9 cellular contexts compared by ENCODE assay signal in the genomic region with DNA sequence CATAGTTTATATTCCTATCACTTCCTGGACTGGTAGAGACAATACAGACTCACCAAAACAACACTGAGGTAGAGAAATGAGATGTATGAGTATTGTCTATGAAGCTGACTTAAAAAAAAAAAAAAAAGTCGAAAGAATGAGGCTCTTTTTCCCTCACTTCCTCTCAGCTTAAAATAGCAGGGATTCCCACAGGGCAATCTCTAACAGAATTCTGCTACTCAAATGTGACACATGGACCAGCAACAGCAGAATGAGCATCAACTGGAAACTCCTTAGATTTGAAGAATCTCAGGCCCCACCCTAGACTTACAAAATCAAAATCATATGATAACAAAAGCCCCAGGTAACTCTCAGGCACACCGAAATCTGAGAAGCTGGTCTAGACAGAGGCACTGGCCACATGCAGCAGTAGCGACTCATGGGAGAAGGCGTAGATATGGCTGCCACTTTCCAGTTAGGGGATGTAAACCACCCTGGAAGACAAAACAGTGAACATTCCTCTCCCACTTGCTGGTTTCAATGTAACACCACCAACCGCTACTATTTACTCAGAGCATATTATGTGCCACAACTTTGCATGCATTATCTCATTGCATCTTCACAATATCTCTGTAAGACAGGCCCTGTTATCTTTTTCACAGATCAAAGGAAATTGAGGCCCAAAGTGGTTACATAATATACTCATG.
DNase-seq lines count a peak whose midpoint lies in the region; ATAC-seq and TF ChIP-seq lines count a peak whose summit lies in the region.
"Had no signal": no experiment of that assay in that cellular context is flagged by ENCODE, and none has a peak within 500 bp of the region (broad histone marks: within the 10 kb centered on the region; RNA-seq: fewer than 3 reads in every experiment).

No MANE protein-coding gene starts in this region.

- no peaks in the 10 kb centered on the region for H3K27me3 ChIP-seq in uterus

- intact Hi-C loops in uterus (cut with DNase I; ENCODE audit: low total_unique reads): no loop called here

- H3K9ac ChIP-seq in SK-N-MC (ENCODE audit: insufficient read length): no peak overlapping the region

- H3K4me3 ChIP-seq in SK-N-MC (no peak overlapping the region), fibroblast of the aortic adventitia (ENCODE audit: low read depth, low read length) (no peak overlapping the region), uterus (no peak overlapping the region)
- H3K4me3 ChIP-seq: K562 had no signal

- H3K9me3 ChIP-seq in SK-N-MC (ENCODE audit: low read depth, low read length): no peaks in the 10 kb centered on the region
- no peaks in the 10 kb centered on the region for H3K9me3 ChIP-seq in uterus

- DNase-seq in stimulated activated CD4-positive, alpha-beta T cell treated with anti-CD3 and anti-CD28 coated beads, Interleukin-15, amount 100 ng/mL, for 24 hours: peak; percentile 22
- DNase-seq in stimulated activated CD4-positive, alpha-beta T cell treated with anti-CD3 and anti-CD28 coated beads, Interleukin-4, amount 100 ng/mL, for 4 hours: no peak
- DNase-seq in SK-N-MC (ENCODE audit: low read depth, low spot score): no peak
- DNase-seq in fibroblast of the aortic adventitia (ENCODE audit: low read depth): peak; percentile 54
- DNase-seq in uterus: no peak
- DNase-seq in anterior cingulate cortex (lab: John Stamatoyannopoulos, UW): no peak

- H3K36me3 ChIP-seq in SK-N-MC (ENCODE audit: insufficient read depth, low read length): peaks cover 6% of the 10 kb centered on the region; the same call in 1 of the 2 replicates
- H3K36me3 ChIP-seq in uterus: no peaks in the 10 kb centered on the region

- TF ChIP-seq POLR2A in uterus (IDR thresholded peaks at IDR 0.05): no peak

- TF ChIP-seq CTCF in fibroblast of the aortic adventitia (IDR thresholded peaks at IDR 0.05; ENCODE audit: insufficient read depth, low read length) (no peak), uterus (IDR thresholded peaks at IDR 0.05) (no peak)

- H3K27ac ChIP-seq in SK-N-MC (0 out of 2 replicates have a peak overlapping the region, but pooled peaks have one; percentile 32), uterus (peak overlapping the region; percentile 20 to 28)

- no peak for ATAC-seq in GM21367 (IDR thresholded peaks at IDR 0.05; ENCODE audit: unreplicated experiment)
- no peak for ATAC-seq in GM21528 (IDR thresholded peaks at IDR 0.05; ENCODE audit: low FRiP score, unreplicated experiment)
- ATAC-seq: K562 had no signal

- H3K4me1 ChIP-seq in uterus: peaks cover 0 to 9% of the 10 kb centered on the region in 2 donors

Comparison
In these comparisons a context has a peak if more than half of its experiments do, and no peak if none do; other contexts are left out.
1. DNase-seq: peak in stimulated activated CD4-positive, alpha-beta T cell treated with anti-CD3 and anti-CD28 coated beads, Interleukin-15, amount 100 ng/mL, for 24 hours (single experiment) and fibroblast of the aortic adventitia (single experiment); none in stimulated activated CD4-positive, alpha-beta T cell treated with anti-CD3 and anti-CD28 coated beads, Interleukin-4, amount 100 ng/mL, for 4 hours (0 of 2), SK-N-MC (single experiment), uterus (0 of 2) and anterior cingulate cortex (0 of 58).